Comparison of ENCODE assay signal across 17 cellular contexts in the genomic region with DNA sequence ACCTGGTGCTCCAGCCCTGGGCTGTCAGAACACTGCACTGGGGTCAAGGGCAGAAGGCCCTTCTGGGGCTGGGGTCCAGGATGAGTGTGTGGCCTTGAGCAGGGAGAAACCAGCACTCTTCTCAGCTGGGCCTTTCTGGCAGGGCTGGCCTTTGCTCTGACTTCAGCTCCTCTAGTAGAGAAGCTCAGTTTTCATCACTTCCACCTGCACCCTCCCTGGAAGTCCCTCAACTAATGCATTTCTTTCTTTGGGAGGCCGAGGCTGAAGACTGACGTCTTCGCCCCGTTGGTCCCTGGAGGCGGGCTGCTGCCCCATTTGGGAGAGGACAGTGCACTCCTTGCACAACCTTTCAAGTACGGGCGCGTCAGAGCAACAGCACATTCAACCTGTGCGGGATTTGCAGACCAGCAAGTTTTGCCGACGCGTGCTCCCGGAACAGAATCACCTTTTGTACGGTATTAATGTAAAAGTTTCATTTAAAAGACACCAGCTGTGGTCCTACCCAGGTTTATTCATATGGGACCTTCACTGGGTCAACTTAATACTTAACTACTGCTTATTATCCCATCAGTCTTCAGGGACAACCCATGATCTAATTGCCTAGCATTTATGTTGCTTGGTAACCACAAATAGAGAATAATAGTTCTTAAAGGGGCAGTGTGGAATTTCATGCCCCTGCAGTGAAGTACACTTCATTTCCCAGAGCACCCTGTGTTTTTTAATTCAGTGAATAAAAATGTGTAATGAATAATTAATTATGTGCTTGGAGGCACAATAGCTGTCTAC.
DNase-seq lines count a peak whose midpoint lies in the region; ATAC-seq and TF ChIP-seq lines count a peak whose summit lies in the region.
"Had no signal": no experiment of that assay in that cellular context is flagged by ENCODE, and none has a peak within 500 bp of the region (broad histone marks: within the 10 kb centered on the region; RNA-seq: fewer than 3 reads in every experiment).

No MANE protein-coding gene starts in this region.

- no peaks in the 10 kb centered on the region for H3K9me3 ChIP-seq in osteoblast (ENCODE audit: low read depth, low read length)
- H3K9me3 ChIP-seq: adrenal gland, BLaER1, mucosa of descending colon had no signal

- H2AFZ ChIP-seq in osteoblast (ENCODE audit: low read length) = no peak overlapping the region
- H2AFZ ChIP-seq: parathyroid adenoma had no signal

- H3K4me3 ChIP-seq in epithelial cell of esophagus (ENCODE audit: low read length) (no peak overlapping the region), osteoblast (ENCODE audit: insufficient read depth, low read length) (no peak overlapping the region)
- H3K4me3 ChIP-seq: adrenal gland, BLaER1, heart right ventricle, mucosa of descending colon had no signal

- H4K20me1 ChIP-seq in osteoblast (ENCODE audit: insufficient read depth, low read length) = no peaks in the 10 kb centered on the region
- H4K20me1 ChIP-seq: BLaER1 had no signal

- no peak overlapping the region for H3K4me2 ChIP-seq in osteoblast (ENCODE audit: insufficient read depth, low read length)
- H3K4me2 ChIP-seq: BLaER1 had no signal

- no peaks in the 10 kb centered on the region for H3K36me3 ChIP-seq in osteoblast (ENCODE audit: insufficient read depth, low read length)
- H3K36me3 ChIP-seq: adrenal gland, BLaER1, heart right ventricle had no signal

- no peaks in the 10 kb centered on the region for H3K27me3 ChIP-seq in osteoblast (ENCODE audit: insufficient read depth, low read length)
- H3K27me3 ChIP-seq: adrenal gland, BLaER1 had no signal

- ATAC-seq in GM21723 (IDR thresholded peaks at IDR 0.05; ENCODE audit: unreplicated experiment) = no peak
- no peak for ATAC-seq in HG02970 (IDR thresholded peaks at IDR 0.05; ENCODE audit: low FRiP score, unreplicated experiment)
- ATAC-seq: heart right ventricle; mucosa of descending colon; stimulated activated naive CD8-positive, alpha-beta T cell treated with anti-CD3 and anti-CD28 coated beads, Interleukin-15, amount 100 ng/mL, for 72 hours had no signal

- H3K27ac ChIP-seq in osteoblast (ENCODE audit: low read depth, low read length) = no peak overlapping the region
- H3K27ac ChIP-seq: adrenal gland, BLaER1, heart right ventricle, parathyroid adenoma had no signal

- DNase-seq in Daoy (ENCODE audit: low read depth) (peak; percentile 18), NCI-H2227 (lab: John Stamatoyannopoulos, UW; ENCODE audit: unreplicated experiment) (peak; percentile 75), epithelial cell of esophagus (ENCODE audit: low read depth) (peak; percentile 34), osteoblast (ENCODE audit: insufficient read length, low spot score, missing footprints) (peak; percentile 10), AG08395 (ENCODE audit: low spot score) (no peak)
- DNase-seq in stimulated activated CD4-positive, alpha-beta T cell treated with anti-CD3 and anti-CD28 coated beads, Interleukin-4, amount 100 ng/mL, for 24 hours = no peak
- DNase-seq: activated CD4-positive, alpha-beta memory T cell treated with anti-CD3 and anti-CD28 coated beads, Interleukin-2, amount 10 ng/mL, durations not matched to agents 7 days and 5 days; adrenal gland; heart right ventricle; Kasumi-1; mucosa of descending colon; NCI-H2171; stimulated activated naive CD8-positive, alpha-beta T cell treated with anti-CD3 and anti-CD28 coated beads, Interleukin-15, amount 100 ng/mL, for 72 hours had no signal

- H3K79me2 ChIP-seq in osteoblast (ENCODE audit: insufficient read depth, low read length) = no peaks in the 10 kb centered on the region
- H3K79me2 ChIP-seq: parathyroid adenoma had no signal

- H3K4me1 ChIP-seq in osteoblast (ENCODE audit: insufficient read depth, low read length) = no peaks in the 10 kb centered on the region
- H3K4me1 ChIP-seq: adrenal gland, heart right ventricle, parathyroid adenoma had no signal

- TF ChIP-seq CTCF in epithelial cell of esophagus (IDR thresholded peaks at IDR 0.05; ENCODE audit: insufficient read depth, low read depth, low read length, missing control alignments) (no peak), osteoblast (IDR thresholded peaks at IDR 0.05; ENCODE audit: extremely low read depth, low read depth, low read length) (no peak)

Comparison
In these comparisons a context has a peak if more than half of its experiments do, and no peak if none do; other contexts are left out.
1. DNase-seq: peak in Daoy (single experiment), NCI-H2227 (single experiment), epithelial cell of esophagus (single experiment) and osteoblast (single experiment); none in AG08395 (single experiment) and stimulated activated CD4-positive, alpha-beta T cell treated with anti-CD3 and anti-CD28 coated beads, Interleukin-4, amount 100 ng/mL, for 24 hours (single experiment).